In the genomic region with DNA sequence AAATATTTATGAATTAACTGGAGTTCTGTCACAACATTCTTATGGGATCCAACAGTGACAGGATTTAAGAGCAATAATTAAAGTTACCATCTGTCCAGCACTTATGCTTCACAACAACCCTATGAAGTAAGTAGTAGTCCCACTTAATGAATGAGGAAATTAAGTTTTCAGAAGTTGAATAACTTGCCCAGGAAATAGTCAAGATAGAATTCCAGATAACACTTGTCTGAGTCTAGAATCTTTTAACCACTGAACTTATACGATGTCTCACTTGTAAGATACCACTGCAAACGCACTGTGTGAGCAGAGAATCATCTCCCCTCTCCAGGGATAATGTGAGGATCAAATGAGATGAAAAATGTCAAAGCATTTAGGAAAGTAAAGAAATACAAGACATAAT, we compare ENCODE assay signal across 1 cellular context.
TF ChIP-seq lines count a peak whose summit lies in the region.

No MANE protein-coding gene starts in this region.

TF ChIP-seq in HepG2, 621 proteins besides CTCF, POLR2A, EP300 and RAD21:
- TF ChIP-seq FOXP1 (IDR thresholded peaks at IDR 0.05) (no peak), FOXP1 (CRISPR knock-in tag; IDR thresholded peaks at IDR 0.05) (no peak), ZNF260 (CRISPR knock-in tag; IDR thresholded peaks at IDR 0.05; ENCODE audit: borderline replicate concordance, low read depth) (no peak), CBX2 (IDR thresholded peaks at IDR 0.05; ENCODE audit: low read depth, low read length) (0 out of 2 replicates have a peak, but pooled peaks have one; percentile 41), CBX2 (CRISPR knock-in tag; IDR thresholded peaks at IDR 0.05; ENCODE audit: low read depth) (no peak), U2AF1 (optimal IDR thresholded peaks at IDR 0.05; ENCODE audit: low read depth, low read length) (no peak), FOXJ3 (CRISPR knock-in tag; IDR thresholded peaks at IDR 0.05; ENCODE audit: borderline replicate concordance) (no peak), ZNF746 (CRISPR knock-in tag; IDR thresholded peaks at IDR 0.05) (no peak)
- TF ChIP-seq, protein P1, sequence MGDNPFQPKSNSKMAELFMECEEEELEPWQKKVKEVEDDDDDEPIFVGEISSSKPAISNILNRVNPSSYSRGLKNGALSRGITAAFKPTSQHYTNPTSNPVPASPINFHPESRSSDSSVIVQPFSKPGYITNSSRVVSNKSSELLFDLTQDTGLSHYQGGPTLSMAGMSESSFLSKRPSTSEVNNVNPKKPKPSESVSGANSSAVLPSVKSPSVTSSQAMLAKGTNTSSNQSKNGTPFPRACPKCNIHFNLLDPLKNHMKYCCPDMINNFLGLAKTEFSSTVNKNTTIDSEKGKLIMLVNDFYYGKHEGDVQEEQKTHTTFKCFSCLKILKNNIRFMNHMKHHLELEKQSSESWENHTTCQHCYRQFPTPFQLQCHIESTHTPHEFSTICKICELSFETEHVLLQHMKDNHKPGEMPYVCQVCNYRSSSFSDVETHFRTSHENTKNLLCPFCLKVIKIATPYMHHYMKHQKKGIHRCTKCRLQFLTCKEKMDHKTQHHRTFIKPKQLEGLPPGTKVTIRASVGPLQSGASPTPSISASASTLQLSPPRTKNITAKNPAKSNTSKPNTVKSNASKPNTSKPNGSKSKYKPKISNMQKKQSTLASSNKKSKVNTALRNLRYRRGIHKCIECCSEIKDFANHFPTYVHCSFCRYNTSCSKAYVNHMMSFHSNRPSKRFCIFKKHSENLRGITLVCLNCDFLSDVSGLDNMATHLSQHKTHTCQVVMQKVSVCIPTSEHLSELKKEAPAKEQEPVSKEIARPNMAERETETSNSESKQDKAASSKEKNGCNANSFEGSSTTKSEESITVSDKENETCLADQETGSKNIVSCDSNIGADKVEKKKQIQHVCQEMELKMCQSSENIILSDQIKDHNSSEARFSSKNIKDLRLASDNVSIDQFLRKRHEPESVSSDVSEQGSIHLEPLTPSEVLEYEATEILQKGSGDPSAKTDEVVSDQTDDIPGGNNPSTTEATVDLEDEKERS (CRISPR knock-in tag; IDR thresholded peaks at IDR 0.05), result no peak
- TF ChIP-seq, protein P2, sequence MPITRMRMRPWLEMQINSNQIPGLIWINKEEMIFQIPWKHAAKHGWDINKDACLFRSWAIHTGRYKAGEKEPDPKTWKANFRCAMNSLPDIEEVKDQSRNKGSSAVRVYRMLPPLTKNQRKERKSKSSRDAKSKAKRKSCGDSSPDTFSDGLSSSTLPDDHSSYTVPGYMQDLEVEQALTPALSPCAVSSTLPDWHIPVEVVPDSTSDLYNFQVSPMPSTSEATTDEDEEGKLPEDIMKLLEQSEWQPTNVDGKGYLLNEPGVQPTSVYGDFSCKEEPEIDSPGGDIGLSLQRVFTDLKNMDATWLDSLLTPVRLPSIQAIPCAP (CRISPR knock-in tag; IDR thresholded peaks at IDR 0.05; ENCODE audit: low read depth), result no peak
